ENCODE assay signal across 8 cellular contexts in genomic region chr14:58501214-58501816, GRCh38.
DNase-seq lines count a peak whose midpoint lies in the region; ATAC-seq and TF ChIP-seq lines count a peak whose summit lies in the region.

No MANE protein-coding gene starts in this region.

- TF ChIP-seq CTCF in BE2C (IDR thresholded peaks at IDR 0.05; ENCODE audit: low read depth, low read length) (peak; percentile 93), GM13977 (IDR thresholded peaks at IDR 0.05; ENCODE audit: extremely low read depth, insufficient read depth, missing control alignments) (peak; percentile 82), gastrocnemius medialis (IDR thresholded peaks at IDR 0.05 in 4 of 5, conservative IDR thresholded peaks at IDR 0.05 in 1 of 5) (peak; percentile 42 to 75 (median 67))

- H3K27me3 ChIP-seq in BE2C = no peaks in the 10 kb centered on the region
- no peaks in the 10 kb centered on the region for H3K27me3 ChIP-seq in gastrocnemius medialis

- no peak for TF ChIP-seq POLR2A in gastrocnemius medialis (IDR thresholded peaks at IDR 0.05)

- intact Hi-C loops in gastrocnemius medialis (cut with DNase I; ENCODE audit: low total_unique reads) = loop anchor here (1.0 kb wide), 1 partner anchor 554 kb away; no protein-coding TSS in a partner anchor

- H3K27ac ChIP-seq in gastrocnemius medialis = no peak overlapping the region

- H3K9me3 ChIP-seq in BE2C (no peaks in the 10 kb centered on the region), gastrocnemius medialis (no peaks in the 10 kb centered on the region)

- H3K36me3 ChIP-seq in BE2C = peaks cover 18% of the 10 kb centered on the region
- peaks cover 0 to 34% of the 10 kb centered on the region in 2 donors for H3K36me3 ChIP-seq in gastrocnemius medialis

- H3K4me1 ChIP-seq in BE2C = no peaks in the 10 kb centered on the region
- no peaks in the 10 kb centered on the region for H3K4me1 ChIP-seq in gastrocnemius medialis

- H3K4me3 ChIP-seq in BE2C (ENCODE audit: low read depth, low read length) = no peak overlapping the region
- H3K4me3 ChIP-seq in gastrocnemius medialis = no peak overlapping the region

- in situ Hi-C loops in GM13977 (cut with MboI; ENCODE audit: low pct_unique_long_range_greater_than_20kb, low sequenced_read_pairs, unreplicated experiment) (no loop called here), gastrocnemius medialis (cut with MboI; ENCODE audit: low sequenced_read_pairs in 4 of 4) (loop anchor here (5.0 to 25.0 kb wide), 3 partner anchors 551 to 561 kb away; no protein-coding TSS in a partner anchor)

- ATAC-seq in gastrocnemius medialis (peak in 1 of 2 donors; percentile 51), GM18511 (IDR thresholded peaks at IDR 0.05; ENCODE audit: unreplicated experiment) (no peak)

- DNase-seq in BE2C (peak; percentile 24), GM13977 (ENCODE audit: low spot score) (peak; percentile 27), HPDE6-E6E7 (ENCODE audit: extremely low spot score) (peak; percentile 16), NCI-H524 treated with DMSO at 0.1 percent for 48 hours (lab: John Stamatoyannopoulos, UW) (peak; percentile 68), amniotic stem cell (lab: John Stamatoyannopoulos, UW) (peak; percentile 30), hepatic stellate cell (ENCODE audit: low spot score) (peak; percentile 31), gastrocnemius medialis (no peak)

Comparison
In these comparisons a context has a peak if more than half of its experiments do, and no peak if none do; other contexts are left out.
1. DNase-seq: peak in BE2C (single experiment), GM13977 (single experiment), HPDE6-E6E7 (single experiment), NCI-H524 treated with DMSO at 0.1 percent for 48 hours (single experiment), amniotic stem cell (single experiment) and hepatic stellate cell (single experiment); none in gastrocnemius medialis (0 of 2).
2. Peak in every context shown above with its lines, with median percentiles within 50 percentile points of each other: CTCF ChIP-seq.